Comparison of ENCODE assay signal across 10 cellular contexts in genomic region chr11:72287293-72287692, GRCh38. TPM values are rescaled to one million over a fixed set of nuclear protein-coding genes. Genes with fewer than 3 reads are reported as not detected.
"Had no signal": no experiment of that assay in that cellular context is flagged by ENCODE, and none has a peak within 500 bp of the region (broad histone marks: within the 10 kb centered on the region; RNA-seq: fewer than 3 reads in every experiment).

No MANE protein-coding gene starts in this region.

- H3K9ac ChIP-seq: GM23248 had no signal

- H3K36me3 ChIP-seq: HAP-1 had no signal

- H3K4me1 ChIP-seq: HAP-1 had no signal

- DNase-seq: GM23248, GOT3, H7, IMR-90, KG1 had no signal

- ATAC-seq: HCT116, K562 had no signal

- H3K9me3 ChIP-seq: HAP-1 had no signal

- H3K4me3 ChIP-seq: GM23248, HAP-1, K562 had no signal

- H3K27ac ChIP-seq: GM23248 had no signal

RNA-seq across cellular contexts. Expression of gene PHOX2A, which starts 43.3 kb away (rescaled TPM):
- total RNA-seq: GM23248, H4, HT-29, IMR-90, K562 had no signal
- polyA plus RNA-seq: GM23248, IMR-90, K562 had no signal
